ENCODE assay signal across 2 cellular contexts in the genomic region with DNA sequence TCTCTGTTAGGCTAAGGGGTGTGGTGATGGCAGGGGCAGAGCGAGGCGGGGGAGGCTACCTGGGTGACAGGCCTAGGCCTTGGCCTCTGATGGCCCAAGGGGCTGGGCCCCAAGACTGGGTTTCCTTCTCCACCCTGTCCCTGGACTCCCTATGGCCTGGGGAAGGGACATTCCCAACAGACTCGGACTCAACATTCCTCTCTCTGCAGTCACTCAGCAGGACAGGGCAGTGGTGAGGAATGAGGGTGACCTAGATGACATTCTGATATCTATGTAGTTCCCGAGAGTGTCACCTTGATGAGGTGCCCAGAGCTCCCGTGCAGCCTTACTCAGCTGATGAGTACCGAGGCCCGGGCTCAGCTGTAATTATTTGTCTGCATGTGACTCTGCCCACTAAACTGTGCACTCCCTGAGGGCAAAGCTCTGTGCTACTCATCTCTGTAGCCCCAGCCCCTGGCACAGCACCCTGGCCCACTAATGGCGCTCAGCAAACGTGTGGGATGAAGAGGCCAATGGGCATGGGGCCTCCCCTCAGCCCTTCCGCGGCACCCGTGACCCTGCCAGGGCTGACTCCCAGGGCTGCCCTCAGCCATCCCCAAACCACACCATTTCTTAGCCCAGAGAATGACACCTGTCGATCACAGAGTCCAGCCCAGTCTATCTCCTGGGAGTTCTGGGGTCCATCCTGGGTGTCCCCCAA.
TF ChIP-seq lines count a peak whose summit lies in the region.

No MANE protein-coding gene starts in this region.

TF ChIP-seq in SK-N-SH, 30 proteins besides CTCF, POLR2A, EP300 and RAD21:
- TF ChIP-seq JUND (IDR thresholded peaks at IDR 0.05) (no peak), FOXJ3 (CRISPR knock-in tag; IDR thresholded peaks at IDR 0.05) (no peak), RFX5 (IDR thresholded peaks at IDR 0.05; ENCODE audit: low read length) (no peak), GATA2 (CRISPR knock-in tag; IDR thresholded peaks at IDR 0.05) (no peak), MEF2A (IDR thresholded peaks at IDR 0.05; ENCODE audit: borderline replicate concordance, low read depth) (no peak)
TF ChIP-seq in SK-N-SH: peak in this region for 0.

TF ChIP-seq in SK-N-SH treated with all-trans-retinoic acid at 6 μM for 48 hours, 23 proteins besides CTCF, POLR2A, EP300 and RAD21:
- TF ChIP-seq ZFP30 (CRISPR knock-in tag; IDR thresholded peaks at IDR 0.05) (no peak), BACH2 (CRISPR knock-in tag; IDR thresholded peaks at IDR 0.05; ENCODE audit: borderline replicate concordance) (no peak), CREB5 (CRISPR knock-in tag; IDR thresholded peaks at IDR 0.05; ENCODE audit: low read depth) (no peak), OSR1 (CRISPR knock-in tag; IDR thresholded peaks at IDR 0.05) (no peak), TSHZ2 (CRISPR knock-in tag; IDR thresholded peaks at IDR 0.05) (no peak), CSRNP3 (CRISPR knock-in tag; IDR thresholded peaks at IDR 0.05) (no peak), ZNF565 (CRISPR knock-in tag; conservative IDR thresholded peaks at IDR 0.05; ENCODE audit: low read depth) (no peak), TCF4 (CRISPR knock-in tag; IDR thresholded peaks at IDR 0.05; ENCODE audit: borderline replicate concordance) (no peak), ZC3H10 (CRISPR knock-in tag; IDR thresholded peaks at IDR 0.05) (no peak)
